In the genomic region with DNA sequence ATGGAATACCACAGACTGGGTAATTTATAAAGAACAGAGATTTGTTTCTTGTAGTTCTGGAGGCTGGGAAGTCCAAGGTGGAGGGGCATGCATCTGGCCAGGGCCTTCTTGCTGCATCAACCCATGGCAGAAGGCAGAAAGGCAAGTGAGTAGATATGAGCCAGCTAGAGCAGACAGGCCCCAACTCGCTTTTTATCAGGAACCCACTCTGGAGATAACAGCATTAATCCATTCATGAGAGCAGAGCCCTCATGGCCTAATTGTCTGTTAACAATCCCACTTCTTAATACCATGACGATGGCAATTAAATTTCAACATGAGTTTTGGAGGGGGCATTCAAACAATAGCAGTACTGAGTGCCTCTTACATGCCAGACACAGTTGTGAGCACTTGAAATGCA, we compare ENCODE assay signal across 27 cellular contexts.
DNase-seq lines count a peak whose midpoint lies in the region; ATAC-seq and TF ChIP-seq lines count a peak whose summit lies in the region.
"Had no signal": no experiment of that assay in that cellular context is flagged by ENCODE, and none has a peak within 500 bp of the region (broad histone marks: within the 10 kb centered on the region; RNA-seq: fewer than 3 reads in every experiment).

No MANE protein-coding gene starts in this region.

- H3K9me3 ChIP-seq in HUES48 (ENCODE audit: control insufficient read depth, insufficient read depth, low read length) (peaks cover 20% of the 10 kb centered on the region), neural progenitor cell (ENCODE audit: low read depth) (peaks cover 14% of the 10 kb centered on the region)
- H3K9me3 ChIP-seq: BLaER1 treated with 17β-estradiol and CSF1 and Interleukin-3, amounts not matched to agents 10 nM and 100 nM; gastrocnemius medialis; lower lobe of right lung; mucosa of descending colon had no signal

- POLR2A ChIA-PET in WTC11 (lab: Charles Lee), result no interaction called here

- H3K79me2 ChIP-seq in neural progenitor cell (ENCODE audit: low read depth), result no peaks in the 10 kb centered on the region

- no peak for TF ChIP-seq CTCF in WTC11 (IDR thresholded peaks at IDR 0.05)
- no peak for TF ChIP-seq CTCF in neural progenitor cell (IDR thresholded peaks at IDR 0.05)

- CTCF ChIA-PET in WTC11 (lab: Charles Lee), result no interaction called here

- DNase-seq in DMS79 (lab: John Stamatoyannopoulos, UW) (peak; percentile 84), WTC11 (ENCODE audit: low spot score) (no peak), neural progenitor cell (ENCODE audit: low spot score) (no peak), SHP77 (lab: John Stamatoyannopoulos, UW) (no peak), GM19238 (ENCODE audit: insufficient read length, low spot score) (no peak)
- DNase-seq: activated CD4-positive, CD25-positive, alpha-beta regulatory T cell treated with anti-CD3 and anti-CD28 coated beads, Interleukin-2, amount 50 U/mL, for 72 hours; activated CD8-positive, alpha-beta T cell treated with anti-CD3 and anti-CD28 coated beads, Interleukin-2, amount 10 ng/mL, durations not matched to agents 7 days and 5 days; amniotic stem cell; dorsolateral prefrontal cortex; gastrocnemius medialis; lower lobe of right lung; mucosa of descending colon; natural killer cell; NCI-H1930; NCI-H446 treated with DMSO at 0.1 percent for 48 hours; Right ventricle myocardium superior; stimulated activated CD4-positive, alpha-beta T cell treated with anti-CD3 and anti-CD28 coated beads, Interleukin-15, amount 100 ng/mL, for 24 hours; T-helper 2 cell had no signal

- H2AFZ ChIP-seq in neural progenitor cell (replicated peaks), result no peak overlapping the region

- no peaks in the 10 kb centered on the region for H3K27me3 ChIP-seq in HUES48 (ENCODE audit: control insufficient read depth, insufficient read depth, low read length)
- H3K27me3 ChIP-seq in neural progenitor cell, result no peaks in the 10 kb centered on the region
- H3K27me3 ChIP-seq: BLaER1 treated with 17β-estradiol and CSF1 and Interleukin-3, amounts not matched to agents 10 nM and 100 nM; dorsolateral prefrontal cortex; gastrocnemius medialis had no signal

- H3K27ac ChIP-seq in HUES48 (ENCODE audit: low read depth, low read length) (peak overlapping the region; percentile 87), neural progenitor cell (peak overlapping the region; percentile 95)
- H3K27ac ChIP-seq: BLaER1 treated with 17β-estradiol and CSF1 and Interleukin-3, amounts not matched to agents 10 nM and 100 nM; lower lobe of right lung had no signal

- peak overlapping the region; percentile 90 for H3K27ac Mint-ChIP-seq in WTC11
- peak overlapping the region; percentile 97 for H3K27ac Mint-ChIP-seq in neural progenitor cell
- H3K27ac Mint-ChIP-seq: activated CD8-positive, alpha-beta T cell treated with anti-CD3 and anti-CD28 coated beads, Interleukin-2, amount 10 ng/mL, durations not matched to agents 7 days and 5 days; activated naive CD4-positive, alpha-beta T cell treated with anti-CD3 and anti-CD28 coated beads, Interleukin-2, amount 50 U/mL, for 24 hours; activated T-helper 2 cell treated with anti-CD3 and anti-CD28 coated beads, Interferon-gamma antibody, Interleukin-2, Interleukin-4, amounts not matched to agents 10 μg/mL and 5 μg/mL and 100 μg/mL, durations not matched to agents 14 hours and 24 hours and 36 hours; IgD-negative memory B cell; natural killer cell; stimulated activated effector memory CD8-positive, alpha-beta T cell treated with anti-CD3 and anti-CD28 coated beads, Interleukin-12 subunit alpha, Interleukin-12 subunit beta, amount 100 ng/mL, for 72 hours had no signal

- H3K9ac ChIP-seq in HUES48 (ENCODE audit: low read depth, low read length), result peak overlapping the region; percentile 9; the same call in 1 of the 2 replicates
- no peak overlapping the region for H3K9ac ChIP-seq in neural progenitor cell
- H3K9ac ChIP-seq: BLaER1 treated with 17β-estradiol and CSF1 and Interleukin-3, amounts not matched to agents 10 nM and 100 nM had no signal

- peaks cover 27% of the 10 kb centered on the region for H3F3A ChIP-seq in neural progenitor cell (ENCODE audit: low read depth)

- H3K27me3 Mint-ChIP-seq in WTC11 (ENCODE audit: low read depth), result peaks cover 9% of the 10 kb centered on the region
- peaks cover 4% of the 10 kb centered on the region for H3K27me3 Mint-ChIP-seq in neural progenitor cell (ENCODE audit: insufficient read depth, low read depth)
- H3K27me3 Mint-ChIP-seq: IgD-negative memory B cell had no signal

- peaks cover 48% of the 10 kb centered on the region for H3K9me3 Mint-ChIP-seq in WTC11
- peaks cover 31% of the 10 kb centered on the region for H3K9me3 Mint-ChIP-seq in neural progenitor cell
- H3K9me3 Mint-ChIP-seq: activated naive CD4-positive, alpha-beta T cell treated with anti-CD3 and anti-CD28 coated beads, Interleukin-2, amount 50 U/mL, for 24 hours; activated T-helper 2 cell treated with anti-CD3 and anti-CD28 coated beads, Interferon-gamma antibody, Interleukin-2, Interleukin-4, amounts not matched to agents 10 μg/mL and 5 μg/mL and 100 μg/mL, durations not matched to agents 14 hours and 24 hours and 36 hours; IgD-negative memory B cell; natural killer cell; stimulated activated effector memory CD8-positive, alpha-beta T cell treated with anti-CD3 and anti-CD28 coated beads, Interleukin-12 subunit alpha, Interleukin-12 subunit beta, amount 100 ng/mL, for 72 hours had no signal

- H3K4me3 Mint-ChIP-seq in WTC11 (no peak overlapping the region), neural progenitor cell (no peak overlapping the region)
- H3K4me3 Mint-ChIP-seq: activated CD8-positive, alpha-beta T cell treated with anti-CD3 and anti-CD28 coated beads, Interleukin-2, amount 10 ng/mL, durations not matched to agents 7 days and 5 days; activated naive CD4-positive, alpha-beta T cell treated with anti-CD3 and anti-CD28 coated beads, Interleukin-2, amount 50 U/mL, for 24 hours; IgD-negative memory B cell; natural killer cell; stimulated activated effector memory CD8-positive, alpha-beta T cell treated with anti-CD3 and anti-CD28 coated beads, Interleukin-12 subunit alpha, Interleukin-12 subunit beta, amount 100 ng/mL, for 72 hours had no signal

- H3K4me1 Mint-ChIP-seq in WTC11 (peaks cover 44% of the 10 kb centered on the region), neural progenitor cell (peaks cover 19% of the 10 kb centered on the region)
- H3K4me1 Mint-ChIP-seq: activated naive CD4-positive, alpha-beta T cell treated with anti-CD3 and anti-CD28 coated beads, Interleukin-2, amount 50 U/mL, for 24 hours; IgD-negative memory B cell; stimulated activated effector memory CD8-positive, alpha-beta T cell treated with anti-CD3 and anti-CD28 coated beads, Interleukin-12 subunit alpha, Interleukin-12 subunit beta, amount 100 ng/mL, for 72 hours had no signal

- no peaks in the 10 kb centered on the region for H4K20me1 ChIP-seq in neural progenitor cell (ENCODE audit: low read depth)
- H4K20me1 ChIP-seq: BLaER1 treated with 17β-estradiol and CSF1 and Interleukin-3, amounts not matched to agents 10 nM and 100 nM had no signal

- H3K36me3 ChIP-seq in HUES48 (ENCODE audit: control insufficient read depth, insufficient read depth, low read length), result no peaks in the 10 kb centered on the region
- H3K36me3 ChIP-seq in neural progenitor cell, result no peaks in the 10 kb centered on the region
- H3K36me3 ChIP-seq: BLaER1 treated with 17β-estradiol and CSF1 and Interleukin-3, amounts not matched to agents 10 nM and 100 nM; gastrocnemius medialis; lower lobe of right lung had no signal

- H3K4me3 ChIP-seq in HUES48 (ENCODE audit: low read depth, low read length) (peak overlapping the region; percentile 18), neural progenitor cell (no peak overlapping the region)
- H3K4me3 ChIP-seq: BLaER1 treated with 17β-estradiol and CSF1 and Interleukin-3, amounts not matched to agents 10 nM and 100 nM; dorsolateral prefrontal cortex; gastrocnemius medialis; lower lobe of right lung; mucosa of descending colon had no signal

- ATAC-seq in WTC11, result no peak
- ATAC-seq in HG02678 (IDR thresholded peaks at IDR 0.05; ENCODE audit: unreplicated experiment), result no peak
- ATAC-seq in HG03025 (IDR thresholded peaks at IDR 0.05; ENCODE audit: low FRiP score, unreplicated experiment), result no peak
- ATAC-seq: activated CD8-positive, alpha-beta T cell treated with anti-CD3 and anti-CD28 coated beads, Interleukin-2, amount 10 ng/mL, durations not matched to agents 7 days and 5 days; gastrocnemius medialis; HCT116; lower lobe of right lung; mucosa of descending colon; natural killer cell; stimulated activated effector memory CD8-positive, alpha-beta T cell treated with anti-CD3 and anti-CD28 coated beads, Interleukin-12 subunit alpha, Interleukin-12 subunit beta, amount 100 ng/mL, for 72 hours had no signal

- H3K36me3 Mint-ChIP-seq in WTC11 (peaks cover 43% of the 10 kb centered on the region), neural progenitor cell (peaks cover 4% of the 10 kb centered on the region)
- H3K36me3 Mint-ChIP-seq: activated naive CD4-positive, alpha-beta T cell treated with anti-CD3 and anti-CD28 coated beads, Interleukin-2, amount 50 U/mL, for 24 hours; natural killer cell; stimulated activated effector memory CD8-positive, alpha-beta T cell treated with anti-CD3 and anti-CD28 coated beads, Interleukin-12 subunit alpha, Interleukin-12 subunit beta, amount 100 ng/mL, for 72 hours had no signal

- H3K4me1 ChIP-seq in HUES48 (ENCODE audit: control insufficient read depth, insufficient read depth, low read length) (peaks cover 20% of the 10 kb centered on the region), neural progenitor cell (peaks cover 25% of the 10 kb centered on the region)
- H3K4me1 ChIP-seq: BLaER1 treated with 17β-estradiol and CSF1 and Interleukin-3, amounts not matched to agents 10 nM and 100 nM; gastrocnemius medialis; lower lobe of right lung had no signal

- H3K4me2 ChIP-seq in neural progenitor cell, result peak overlapping the region; percentile 61
- H3K4me2 ChIP-seq: BLaER1 treated with 17β-estradiol and CSF1 and Interleukin-3, amounts not matched to agents 10 nM and 100 nM had no signal

TF ChIP-seq in WTC11, 78 proteins besides CTCF, POLR2A, EP300 and RAD21 (continues in another document):
- TF ChIP-seq ZNF671 (CRISPR knock-in tag; IDR thresholded peaks at IDR 0.05), result no peak
- no peak for TF ChIP-seq ZNF423 (CRISPR knock-in tag; IDR thresholded peaks at IDR 0.05)
- TF ChIP-seq, protein P1, sequence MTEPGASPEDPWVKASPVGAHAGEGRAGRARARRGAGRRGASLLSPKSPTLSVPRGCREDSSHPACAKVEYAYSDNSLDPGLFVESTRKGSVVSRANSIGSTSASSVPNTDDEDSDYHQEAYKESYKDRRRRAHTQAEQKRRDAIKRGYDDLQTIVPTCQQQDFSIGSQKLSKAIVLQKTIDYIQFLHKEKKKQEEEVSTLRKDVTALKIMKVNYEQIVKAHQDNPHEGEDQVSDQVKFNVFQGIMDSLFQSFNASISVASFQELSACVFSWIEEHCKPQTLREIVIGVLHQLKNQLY (CRISPR knock-in tag; IDR thresholded peaks at IDR 0.05), result no peak
- TF ChIP-seq NR1H2 (CRISPR knock-in tag; IDR thresholded peaks at IDR 0.05), result no peak
